Comparison of ENCODE assay signal across 8 cellular contexts in genomic region chr3:20340324-20340928, GRCh38.
A peak's percentile ranks its signal among the peaks of the same experiment; 100 is the strongest.
DNase-seq lines count a peak whose midpoint lies in the region; ATAC-seq and TF ChIP-seq lines count a peak whose summit lies in the region.

No MANE protein-coding gene starts in this region.

- in situ Hi-C loops in G401 (cut with HindIII; ENCODE audit: low sequenced_read_pairs): no loop called here
- in situ Hi-C loops in IMR-90 (cut with MboI; ENCODE audit: low sequenced_read_pairs): loop anchor here (25.0 kb wide), 3 partner anchors 1147 to 1772 kb away; no protein-coding TSS in a partner anchor

- H3K79me1 ChIP-seq in IMR-90 (ENCODE audit: low read depth in 1 of 2, low read length in 2 of 2): no peaks in the 10 kb centered on the region

- H3K27me3 Mint-ChIP-seq in activated T-helper 17 cell treated with anti-CD3 and anti-CD28 coated beads, Interleukin-2, amount 50 U/mL, for 72 hours: no peaks in the 10 kb centered on the region

- H2BK15ac ChIP-seq in IMR-90 (ENCODE audit: low read depth, low read length): no peak overlapping the region

- H3K14ac ChIP-seq in IMR-90 (replicated peaks; ENCODE audit: low read depth, low read length): no peak overlapping the region

- no peaks in the 10 kb centered on the region for H3K27me3 ChIP-seq in IMR-90 (ENCODE audit: control insufficient read depth, insufficient read depth, low read length)
- no peaks in the 10 kb centered on the region for H3K27me3 ChIP-seq in foreskin keratinocyte
- no peaks in the 10 kb centered on the region for H3K27me3 ChIP-seq in tibial nerve

- H2BK5ac ChIP-seq in IMR-90 (ENCODE audit: low read depth, low read length, poor library complexity, severe bottlenecking): no peak overlapping the region

- CTCF ChIA-PET in IMR-90 (lab: Yijun Ruan, JAX): no interaction called here

- H3K4me1 Mint-ChIP-seq in activated T-helper 17 cell treated with anti-CD3 and anti-CD28 coated beads, Interleukin-2, amount 50 U/mL, for 72 hours: no peaks in the 10 kb centered on the region

- POLR2A ChIA-PET in IMR-90 (lab: Charles Lee; ENCODE audit: unreplicated experiment): no interaction called here

- TF ChIP-seq CTCF in IMR-90 (conservative IDR thresholded peaks at IDR 0.05; ENCODE audit: low read depth, low read length): peak; percentile 85
- TF ChIP-seq CTCF in foreskin keratinocyte (conservative IDR thresholded peaks at IDR 0.05): peak; percentile 82
- TF ChIP-seq CTCF in tibial nerve (IDR thresholded peaks at IDR 0.05): peak; percentile 64 to 82 (median 75)

- DNase-seq in G401 (ENCODE audit: low spot score) (peak; percentile 86), IMR-90 (peak; percentile 50), RKO (ENCODE audit: low spot score) (peak; percentile 74), foreskin keratinocyte (peak; percentile 18 to 51), occipital lobe (lab: John Stamatoyannopoulos, UW) (peak; percentile 30), tibial nerve (ENCODE audit: low spot score in 2 of 2) (peak; percentile 46 to 83)

- no peak overlapping the region for H3K56ac ChIP-seq in IMR-90 (ENCODE audit: extremely low read depth, insufficient read depth, low read length)

- no peak overlapping the region for H2AK9ac ChIP-seq in IMR-90 (replicated peaks; ENCODE audit: low read depth, low read length, poor library complexity)

- TF ChIP-seq RAD21 in IMR-90 (IDR thresholded peaks at IDR 0.05; ENCODE audit: low read length): peak; percentile 81

- H3K4me1 ChIP-seq in IMR-90 (ENCODE audit: control insufficient read depth, insufficient read depth, low read length) (no peaks in the 10 kb centered on the region), foreskin keratinocyte (no peaks in the 10 kb centered on the region), tibial nerve (no peaks in the 10 kb centered on the region)

- H3K27ac ChIP-seq in IMR-90 (ENCODE audit: insufficient read depth, low read length): no peak overlapping the region
- H3K27ac ChIP-seq in foreskin keratinocyte: no peak overlapping the region
- no peak overlapping the region for H3K27ac ChIP-seq in tibial nerve

- H2BK20ac ChIP-seq in IMR-90 (ENCODE audit: low read depth, low read length): no peak overlapping the region

- intact Hi-C loops in IMR-90 (cut with micrococcal nuclease): loop anchor here (1.0 to 10.0 kb wide), 4 partner anchors 306 to 1777 kb away; no protein-coding TSS in a partner anchor

- H4K8ac ChIP-seq in IMR-90 (ENCODE audit: low read depth in 2 of 2, low read length in 2 of 2): no peak overlapping the region

- H3K27ac Mint-ChIP-seq in activated T-helper 17 cell treated with anti-CD3 and anti-CD28 coated beads, Interleukin-2, amount 50 U/mL, for 72 hours: no peak overlapping the region

- H2AFZ ChIP-seq in IMR-90 (replicated peaks; ENCODE audit: low read length, poor library complexity): no peak overlapping the region

- no peak overlapping the region for H3K4me3 Mint-ChIP-seq in activated T-helper 17 cell treated with anti-CD3 and anti-CD28 coated beads, Interleukin-2, amount 50 U/mL, for 72 hours

- no peaks in the 10 kb centered on the region for H3K9me3 ChIP-seq in IMR-90 (ENCODE audit: control insufficient read depth, insufficient read depth, low read length)
- no peaks in the 10 kb centered on the region for H3K9me3 ChIP-seq in tibial nerve

- no peaks in the 10 kb centered on the region for H3K9me3 Mint-ChIP-seq in activated T-helper 17 cell treated with anti-CD3 and anti-CD28 coated beads, Interleukin-2, amount 50 U/mL, for 72 hours

- H3K9ac ChIP-seq in IMR-90 (ENCODE audit: low read depth, low read length): no peak overlapping the region

- no peak overlapping the region for H3K4ac ChIP-seq in IMR-90 (ENCODE audit: low read depth, low read length)

- no peak overlapping the region for H3K23ac ChIP-seq in IMR-90 (ENCODE audit: low read depth, low read length)

- no peak overlapping the region for H4K91ac ChIP-seq in IMR-90 (ENCODE audit: insufficient read depth, low read depth, low read length)

- TF ChIP-seq POLR2A in IMR-90 (IDR thresholded peaks at IDR 0.05; ENCODE audit: low read depth, low read length) (no peak), tibial nerve (IDR thresholded peaks at IDR 0.05) (no peak)

- H2AK5ac ChIP-seq in IMR-90 (ENCODE audit: low read depth, low read length): no peak overlapping the region

- H3K9me1 ChIP-seq in IMR-90 (ENCODE audit: insufficient read depth, low read length): no peaks in the 10 kb centered on the region

- H3K4me3 ChIP-seq in IMR-90 (ENCODE audit: insufficient read depth, low read depth, low read length) (no peak overlapping the region), tibial nerve (no peak overlapping the region)

- TF ChIP-seq EP300 in tibial nerve (IDR thresholded peaks at IDR 0.05): no peak

- H3K36me3 ChIP-seq in IMR-90 (ENCODE audit: control insufficient read depth, insufficient read depth, low read length) (no peaks in the 10 kb centered on the region), tibial nerve (no peaks in the 10 kb centered on the region)

- no peaks in the 10 kb centered on the region for H3K36me3 Mint-ChIP-seq in activated T-helper 17 cell treated with anti-CD3 and anti-CD28 coated beads, Interleukin-2, amount 50 U/mL, for 72 hours (ENCODE audit: low read depth)

- no peak overlapping the region for H3K4me2 ChIP-seq in IMR-90 (ENCODE audit: low read depth, low read length)

- no peak overlapping the region for H2BK120ac ChIP-seq in IMR-90 (ENCODE audit: low read depth, low read length)

- ATAC-seq in GM21723 (IDR thresholded peaks at IDR 0.05; ENCODE audit: unreplicated experiment) (peak; percentile 99), IMR-90 (ENCODE audit: low read depth) (peak; percentile 87), foreskin keratinocyte (peak; percentile 83)
- peak; percentile 68 for ATAC-seq in activated T-helper 17 cell treated with anti-CD3 and anti-CD28 coated beads, Interleukin-2, amount 50 U/mL, for 72 hours (replicated peaks)

- dilution Hi-C loops in IMR-90 (cut with HindIII; ENCODE audit: low sequenced_read_pairs, unreplicated experiment): no loop called here

- BruUV-seq in IMR-90 (replicated peaks; lab: Mats Ljungman, UMichigan): no TSS peak

- WGBS in IMR-90 (ENCODE audit: extremely low coverage in 2 of 2, insufficient read length in 1 of 2), 2 experiments: 7% methylated on average over 3 of the region's 6 CpGs; no CpG with 5 or more reads in 1 of the 2 experiments
- WGBS in tibial nerve, 2 donors: 23 to 25% methylated on average over 6 of the region's 6 CpGs

- no peaks in the 10 kb centered on the region for H4K20me1 ChIP-seq in IMR-90 (ENCODE audit: insufficient read depth, low read length)

- H3K18ac ChIP-seq in IMR-90 (ENCODE audit: low read depth, low read length): no peak overlapping the region

- H4K5ac ChIP-seq in IMR-90 (ENCODE audit: low read depth, low read length): no peak overlapping the region

TF ChIP-seq in IMR-90, 13 proteins besides CTCF, POLR2A, EP300 and RAD21:
- TF ChIP-seq NFE2L2 (IDR thresholded peaks at IDR 0.05; ENCODE audit: low read depth, low read length): no peak
- TF ChIP-seq SMC3 (IDR thresholded peaks at IDR 0.05; ENCODE audit: low read depth, low read length): peak; percentile 85

Comparison
In these comparisons a context has a peak if more than half of its experiments do, and no peak if none do; other contexts are left out.
1. DNase-seq: peak in every context shown above with its lines; median percentile 86 in G401; 74 in RKO; 64 in tibial nerve; 50 in IMR-90; 34 in foreskin keratinocyte; 30 in occipital lobe.